In the genomic region with DNA sequence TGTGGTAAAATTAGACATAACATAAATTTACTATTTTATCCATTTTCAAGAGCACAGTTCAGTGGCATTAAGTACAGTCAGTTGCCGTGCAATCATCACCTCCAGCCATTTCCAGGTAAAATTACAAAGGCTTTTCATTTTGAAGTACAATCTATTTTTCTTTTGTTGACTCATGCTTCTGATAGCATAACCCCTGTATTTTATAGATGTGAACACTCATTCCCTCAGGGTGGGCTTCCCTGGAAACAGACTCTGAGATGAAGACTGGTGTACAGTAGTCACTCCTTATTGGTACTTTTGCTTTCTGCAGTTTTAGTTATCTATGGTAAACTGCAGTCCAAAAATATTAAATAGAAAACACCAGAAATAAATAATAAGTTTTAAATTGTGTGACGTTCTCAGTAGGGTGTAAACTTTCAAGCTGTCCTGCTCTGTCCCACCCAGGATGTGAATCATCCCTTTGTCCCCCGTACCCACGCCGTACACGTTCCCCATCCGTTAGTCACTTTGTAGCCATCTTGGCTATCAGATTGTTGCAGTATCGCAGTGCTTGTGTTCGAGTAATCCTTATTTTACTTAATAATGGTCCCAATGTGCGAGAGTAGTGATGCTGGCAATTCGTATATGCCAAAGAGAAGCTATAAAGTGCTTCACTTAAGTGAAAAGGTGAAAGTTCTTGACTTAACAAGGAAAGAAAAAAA, we compare ENCODE assay signal across 17 cellular contexts. TPM values are rescaled to one million over a fixed set of nuclear protein-coding genes. Genes with fewer than 3 reads are reported as not detected.
DNase-seq lines count a peak whose midpoint lies in the region; ATAC-seq, FAIRE-seq and TF ChIP-seq lines count a peak whose summit lies in the region.
"Had no signal": no experiment of that assay in that cellular context is flagged by ENCODE, and none has a peak within 500 bp of the region (broad histone marks: within the 10 kb centered on the region; RNA-seq: fewer than 3 reads in every experiment).

No MANE protein-coding gene starts in this region.

- H3K27me3 ChIP-seq in HAP-1 (ENCODE audit: low read depth) = no peaks in the 10 kb centered on the region
- H3K27me3 ChIP-seq: transverse colon had no signal

- TF ChIP-seq POLR2A in A549 (IDR thresholded peaks at IDR 0.05; ENCODE audit: low read length) = no peak

- POLR2A ChIA-PET in A549 (lab: Yijun Ruan, JAX) = interaction anchor here (1.5 kb wide), 1 partner anchor 79 kb away, joined by 3 read pairs; no protein-coding TSS in a partner anchor

- CTCF ChIA-PET in A549 (lab: Yijun Ruan, JAX) = interaction anchor here (0.8 to 1.5 kb wide), 6 partner anchors 19 to 97 kb away, joined by 3 to 5 read pairs (median 3); no protein-coding TSS in a partner anchor

- H3K9me3 ChIP-seq in A549 (no peaks in the 10 kb centered on the region), HAP-1 (no peaks in the 10 kb centered on the region)
- H3K9me3 ChIP-seq: transverse colon had no signal

- H3K4me3 ChIP-seq in A549 (peak overlapping the region; percentile 33), fibroblast of pulmonary artery (replicated peaks; ENCODE audit: low read depth, low read length) (peak overlapping the region; percentile 44), HAP-1 (no peak overlapping the region)
- H3K4me3 ChIP-seq: transverse colon had no signal

- WGBS in A549 (ENCODE audit: missing lambda C conversion rate) = 1% methylated on average over 11 of the region's 11 CpGs

- FAIRE-seq in A549 (lab: Jason Lieb, UNC) = peak; percentile 73
- FAIRE-seq: kidney had no signal

- H3K36me3 ChIP-seq in HAP-1 (replicated peaks) = no peaks in the 10 kb centered on the region
- H3K36me3 ChIP-seq: transverse colon had no signal

- DNase-seq in A549 (ENCODE audit: low read depth in 1 of 2, low spot score in 1 of 2) (peak; percentile 58 to 88), HT-29 (ENCODE audit: low spot score) (peak; percentile 23), T1000 (lab: John Stamatoyannopoulos, UW) (peak; percentile 51), fibroblast of pulmonary artery (ENCODE audit: low read depth) (peak; percentile 86), HAP-1 (ENCODE audit: low spot score in 2 of 2) (no peak), GDM1 (lab: John Stamatoyannopoulos, UW) (no peak), T-helper 9 cell (no peak), epidermal melanocyte (ENCODE audit: insufficient read length, low spot score) (no peak)
- DNase-seq: activated CD4-positive, CD25-positive, alpha-beta regulatory T cell treated with anti-CD3 and anti-CD28 coated beads, Interleukin-2, amount 50 U/mL, for 72 hours; activated T-cell treated with anti-CD3 and anti-CD28 coated beads for 4 hours; amygdala; DMS153; effector memory CD4-positive, alpha-beta T cell; KBM-7; kidney; NCI-H1694 treated with DMSO at 0.1 percent for 48 hours; transverse colon had no signal

- no peak for TF ChIP-seq CTCF in A549 (IDR thresholded peaks at IDR 0.05)
- TF ChIP-seq CTCF in fibroblast of pulmonary artery (IDR thresholded peaks at IDR 0.05; ENCODE audit: low read length, missing control alignments) = no peak

- no peak for TF ChIP-seq EP300 in A549 (IDR thresholded peaks at IDR 0.05)

- peak overlapping the region; percentile 87 for H3K4me2 ChIP-seq in A549

- peak; percentile 92 to 96 for ATAC-seq in A549

- peak overlapping the region; percentile 88 to 93 for H3K27ac ChIP-seq in A549
- H3K27ac ChIP-seq: transverse colon had no signal

- no peak for TF ChIP-seq RAD21 in A549 (conservative IDR thresholded peaks at IDR 0.05 in 1 of 2, IDR thresholded peaks at IDR 0.05 in 1 of 2)

- in situ Hi-C loops in HAP-1 (cut with MboI; ENCODE audit: low sequenced_read_pairs) = no loop called here

- peaks cover 47% of the 10 kb centered on the region for H3K4me1 ChIP-seq in A549
- H3K4me1 ChIP-seq in HAP-1 = no peaks in the 10 kb centered on the region
- H3K4me1 ChIP-seq: transverse colon had no signal

TF ChIP-seq in A549, 52 proteins besides CTCF, POLR2A, EP300 and RAD21:
- no peak for TF ChIP-seq ZFP36 (IDR thresholded peaks at IDR 0.05; ENCODE audit: borderline replicate concordance, partially characterized antibody)
- TF ChIP-seq GATA3 (IDR thresholded peaks at IDR 0.05; ENCODE audit: borderline replicate concordance) = peak; percentile 53; the same call in 1 of the 2 replicates
- TF ChIP-seq JUN (IDR thresholded peaks at IDR 0.05) = peak; percentile 10 to 62; a peak in 2 of 5 replicates
- peak; percentile 18; the same call in 1 of the 2 replicates for TF ChIP-seq ATOH8 (CRISPR knock-in tag; IDR thresholded peaks at IDR 0.05; ENCODE audit: low read depth)
- TF ChIP-seq JUNB (IDR thresholded peaks at IDR 0.05) = peak; percentile 71
- TF ChIP-seq, protein P1, sequence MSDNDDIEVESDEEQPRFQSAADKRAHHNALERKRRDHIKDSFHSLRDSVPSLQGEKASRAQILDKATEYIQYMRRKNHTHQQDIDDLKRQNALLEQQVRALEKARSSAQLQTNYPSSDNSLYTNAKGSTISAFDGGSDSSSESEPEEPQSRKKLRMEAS (IDR thresholded peaks at IDR 0.05) = peak; percentile 82
- TF ChIP-seq ZSCAN20 (CRISPR knock-in tag; IDR thresholded peaks at IDR 0.05) = 0 out of 2 replicates have a peak, but pooled peaks have one; percentile 6
- peak; percentile 75 for TF ChIP-seq FOSL2 (IDR thresholded peaks at IDR 0.05)
- peak; percentile 90 for TF ChIP-seq FOSL2 (CRISPR knock-in tag; IDR thresholded peaks at IDR 0.05)
- TF ChIP-seq CBX2 (IDR thresholded peaks at IDR 0.05; ENCODE audit: borderline replicate concordance, low read depth) = no peak
- TF ChIP-seq, protein P2, sequence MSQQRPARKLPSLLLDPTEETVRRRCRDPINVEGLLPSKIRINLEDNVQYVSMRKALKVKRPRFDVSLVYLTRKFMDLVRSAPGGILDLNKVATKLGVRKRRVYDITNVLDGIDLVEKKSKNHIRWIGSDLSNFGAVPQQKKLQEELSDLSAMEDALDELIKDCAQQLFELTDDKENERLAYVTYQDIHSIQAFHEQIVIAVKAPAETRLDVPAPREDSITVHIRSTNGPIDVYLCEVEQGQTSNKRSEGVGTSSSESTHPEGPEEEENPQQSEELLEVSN (IDR thresholded peaks at IDR 0.05; ENCODE audit: borderline replicate concordance, low read depth) = peak; percentile 47; the same call in 1 of the 2 replicates
- peak; percentile 81 for TF ChIP-seq MAFK (IDR thresholded peaks at IDR 0.05; ENCODE audit: partially characterized antibody)
- TF ChIP-seq, protein P3, sequence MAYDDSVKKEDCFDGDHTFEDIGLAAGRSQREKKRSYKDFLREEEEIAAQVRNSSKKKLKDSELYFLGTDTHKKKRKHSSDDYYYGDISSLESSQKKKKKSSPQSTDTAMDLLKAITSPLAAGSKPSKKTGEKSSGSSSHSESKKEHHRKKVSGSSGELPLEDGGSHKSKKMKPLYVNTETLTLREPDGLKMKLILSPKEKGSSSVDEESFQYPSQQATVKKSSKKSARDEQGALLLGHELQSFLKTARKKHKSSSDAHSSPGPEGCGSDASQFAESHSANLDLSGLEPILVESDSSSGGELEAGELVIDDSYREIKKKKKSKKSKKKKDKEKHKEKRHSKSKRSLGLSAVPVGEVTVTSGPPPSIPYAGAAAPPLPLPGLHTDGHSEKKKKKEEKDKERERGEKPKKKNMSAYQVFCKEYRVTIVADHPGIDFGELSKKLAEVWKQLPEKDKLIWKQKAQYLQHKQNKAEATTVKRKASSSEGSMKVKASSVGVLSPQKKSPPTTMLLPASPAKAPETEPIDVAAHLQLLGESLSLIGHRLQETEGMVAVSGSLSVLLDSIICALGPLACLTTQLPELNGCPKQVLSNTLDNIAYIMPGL (CRISPR knock-in tag; IDR thresholded peaks at IDR 0.05; ENCODE audit: borderline replicate concordance) = no peak
- TF ChIP-seq, protein P4, sequence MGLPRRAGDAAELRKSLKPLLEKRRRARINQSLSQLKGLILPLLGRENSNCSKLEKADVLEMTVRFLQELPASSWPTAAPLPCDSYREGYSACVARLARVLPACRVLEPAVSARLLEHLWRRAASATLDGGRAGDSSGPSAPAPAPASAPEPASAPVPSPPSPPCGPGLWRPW (IDR thresholded peaks at IDR 0.05) = no peak

RNA-seq across cellular contexts. Expression of gene NAB1, which starts 41.1 kb away (rescaled TPM):
- polyA plus RNA-seq in A549 (2011; rRNA removed) = 55.6 and 67.3 TPM in 2 replicates
- 16.7 and 17.6 TPM in 2 replicates for polyA plus RNA-seq in A549 (2012; cell fraction: cytosol; rRNA removed)
- 15.7 and 20.3 TPM in 2 replicates for polyA plus RNA-seq in A549 (2012; cell fraction: nucleus; rRNA removed)
- polyA plus RNA-seq in A549 (2017; fragmentation: RNase III; extraction: RNeasy Plus Mini Kit Qiagen cat#74134 plus additional on column Dnase treatment) = 31.8 to 37.8 TPM (median 37.6 TPM) in 3 replicates
- 60.9 and 70.4 TPM in 2 replicates for polyA minus RNA-seq in A549 (2011; rRNA and poly(A)+ RNA removed)
- total RNA-seq in HT-29 (2014; rRNA removed; shearing (Covaris generic)) = 26.7 and 28.6 TPM in 2 replicates

Comparison
In these comparisons a context has a peak if more than half of its experiments do, and no peak if none do; other contexts are left out.
1. DNase-seq: peak in A549 (2 of 2), HT-29 (single experiment), T1000 (single experiment) and fibroblast of pulmonary artery (single experiment); none in HAP-1 (0 of 2), GDM1 (single experiment), T-helper 9 cell (single experiment) and epidermal melanocyte (single experiment).